In the genomic region with DNA sequence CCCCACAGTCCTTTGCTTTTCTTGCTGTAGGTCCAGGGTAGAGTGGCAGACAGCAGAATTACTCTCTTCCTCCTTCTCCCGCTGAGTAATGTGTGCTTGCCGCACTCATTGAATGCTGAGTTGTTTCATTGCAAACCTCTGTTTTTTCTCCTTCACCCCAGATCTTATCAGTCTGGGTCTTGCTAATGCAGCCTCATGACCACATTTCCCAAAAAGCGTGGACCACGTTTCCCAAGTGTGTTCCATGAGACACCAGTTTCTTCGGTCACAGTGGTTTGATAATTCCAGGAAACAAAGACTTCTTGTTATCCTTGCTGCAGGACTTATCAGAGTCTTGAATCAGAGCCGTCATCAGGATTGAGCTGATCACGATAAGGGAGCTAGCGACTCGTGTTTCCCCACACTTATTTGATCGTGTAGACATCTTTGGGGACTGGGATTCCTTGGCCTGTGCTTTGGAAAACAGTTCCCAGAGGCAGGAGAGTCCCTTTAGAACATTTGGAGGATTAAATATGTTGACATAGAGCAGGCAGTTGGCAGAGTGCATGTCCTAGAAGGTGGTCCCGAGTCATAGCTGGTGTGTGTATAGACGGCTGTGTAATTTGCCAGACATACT, we compare ENCODE assay signal across 6 cellular contexts. TPM values are rescaled to one million over a fixed set of nuclear protein-coding genes. Genes with fewer than 3 reads are reported as not detected.
DNase-seq lines count a peak whose midpoint lies in the region; TF ChIP-seq lines count a peak whose summit lies in the region.
"Had no signal": no experiment of that assay in that cellular context is flagged by ENCODE, and none has a peak within 500 bp of the region (broad histone marks: within the 10 kb centered on the region; RNA-seq: fewer than 3 reads in every experiment).

No MANE protein-coding gene starts in this region.

- H3K27me3 ChIP-seq in mammary epithelial cell (ENCODE audit: insufficient read depth, low read length) (no peaks in the 10 kb centered on the region), prostate gland (replicated peaks; ENCODE audit: insufficient read depth) (no peaks in the 10 kb centered on the region)

- no peak overlapping the region for H3K4me2 ChIP-seq in mammary epithelial cell (ENCODE audit: insufficient read depth, low read depth, low read length)

- CTCF ChIA-PET in mammary epithelial cell (lab: Charles Lee; ENCODE audit: low non-redundant PET): no interaction called here

- in situ Hi-C loops in mammary epithelial cell (cut with MboI; ENCODE audit: low sequenced_read_pairs in 2 of 2): no loop called here

- peaks cover 81% of the 10 kb centered on the region for H3K79me2 ChIP-seq in mammary epithelial cell (ENCODE audit: insufficient read depth, low read length)

- no peaks in the 10 kb centered on the region for H4K20me1 ChIP-seq in mammary epithelial cell (ENCODE audit: insufficient read depth, low read length)

- TF ChIP-seq CTCF in mammary epithelial cell (conservative IDR thresholded peaks at IDR 0.05 in 1 of 2, IDR thresholded peaks at IDR 0.05 in 1 of 2; ENCODE audit: extremely low read depth in 1 of 2, insufficient read depth in 1 of 2, low read depth in 1 of 2, low read length in 2 of 2): no peak
- TF ChIP-seq CTCF in prostate gland (IDR thresholded peaks at IDR 0.05): no peak

- BruUV-seq in mammary epithelial cell (replicated peaks; lab: Mats Ljungman, UMichigan): no TSS peak

- intact Hi-C loops in mammary epithelial cell (cut with micrococcal nuclease): no loop called here
- intact Hi-C loops in prostate gland (cut with DNase I): no loop called here

- H3K4me3 ChIP-seq in mammary epithelial cell (replicated peaks in 1 of 3; ENCODE audit: insufficient read depth in 1 of 3, low read depth in 2 of 3, low read length in 3 of 3) (no peak overlapping the region), prostate gland (no peak overlapping the region)

- TF ChIP-seq POLR2A in prostate gland (IDR thresholded peaks at IDR 0.05): no peak

- dilution Hi-C loops in mammary epithelial cell (cut with HindIII; ENCODE audit: low sequenced_read_pairs): no loop called here

- DNase-seq in RPMI7951 (ENCODE audit: low read depth) (peak; percentile 58), mammary epithelial cell (peak; percentile 69), prostate gland (ENCODE audit: low spot score) (no peak), kidney tubule cell (ENCODE audit: low spot score) (no peak), NCI-H82 (lab: John Stamatoyannopoulos, UW) (no peak)
- DNase-seq: activated T-cell treated with anti-CD3 and anti-CD28 coated beads, Interleukin-2, amount 50 U/mL, for 72 hours had no signal

- H3K36me3 ChIP-seq in mammary epithelial cell (ENCODE audit: insufficient read depth, low read length): peaks cover 26% of the 10 kb centered on the region
- H3K36me3 ChIP-seq in prostate gland: no peaks in the 10 kb centered on the region

- H3K9ac ChIP-seq in mammary epithelial cell (ENCODE audit: insufficient read depth, low read length): no peak overlapping the region

- peaks cover 53% of the 10 kb centered on the region for H3K4me1 ChIP-seq in mammary epithelial cell (ENCODE audit: insufficient read depth, low read length)
- peaks cover 28% of the 10 kb centered on the region for H3K4me1 ChIP-seq in prostate gland (replicated peaks)

- no peaks in the 10 kb centered on the region for H3K9me3 ChIP-seq in mammary epithelial cell (replicated peaks; ENCODE audit: insufficient read depth, low read length)
- no peaks in the 10 kb centered on the region for H3K9me3 ChIP-seq in prostate gland

- H3K27ac ChIP-seq in mammary epithelial cell (ENCODE audit: insufficient read depth, low read depth, low read length): no peak overlapping the region
- H3K27ac ChIP-seq in prostate gland: peak overlapping the region; percentile 61 to 67

- 91% methylated on average over 12 of the region's 12 CpGs for WGBS in mammary epithelial cell (ENCODE audit: low coverage, missing lambda C conversion rate)
- WGBS in prostate gland: 44% methylated on average over 12 of the region's 12 CpGs

- no peak overlapping the region for H2AFZ ChIP-seq in mammary epithelial cell (ENCODE audit: low read depth, low read length)

RNA-seq across cellular contexts. Expression of gene LRRC8A, which starts 4.4 kb away (rescaled TPM):
- 13.9 and 14.1 TPM in 2 replicates for total RNA-seq in RPMI7951 (2014; rRNA removed; shearing (Covaris generic))
- total RNA-seq in mammary epithelial cell (100 to 1,000 TPM; 155 to 206 TPM), prostate gland (10 to 100 TPM; 78.2 to 78.8 TPM)
- polyA plus RNA-seq in mammary epithelial cell: 128 TPM
- polyA minus RNA-seq in mammary epithelial cell: 227 TPM

RNA-seq across cellular contexts. Expression of gene KYAT1, which starts 4.6 kb away (rescaled TPM):
- 8.0 and 9.6 TPM in 2 replicates for total RNA-seq in RPMI7951 (2014; rRNA removed; shearing (Covaris generic))
- total RNA-seq in mammary epithelial cell (10 to 100 TPM; 10.2 to 11.5 TPM), prostate gland (10 to 100 TPM; 13.1 to 24.1 TPM)
- 13.5 TPM for polyA plus RNA-seq in mammary epithelial cell
- polyA minus RNA-seq in mammary epithelial cell: 13.4 TPM

RNA-seq across cellular contexts. Expression of gene PHYHD1, which starts 34.5 kb away (rescaled TPM):
- total RNA-seq in RPMI7951 (2014; rRNA removed; shearing (Covaris generic)): 1.7 and 1.8 TPM in 2 replicates
- 1 to 10 TPM; 2.5 to 4.7 TPM for total RNA-seq in mammary epithelial cell
- polyA plus RNA-seq in mammary epithelial cell: 1.8 TPM
- polyA minus RNA-seq in mammary epithelial cell: 21.9 TPM
- 10 to 100 TPM; 36.4 to 50.9 TPM for total RNA-seq in prostate gland

RNA-seq across cellular contexts. Expression of gene SPOUT1, which starts 56.7 kb away (rescaled TPM):
- 17.1 and 20.4 TPM in 2 replicates for total RNA-seq in RPMI7951 (2014; rRNA removed; shearing (Covaris generic))
- total RNA-seq in mammary epithelial cell (10 to 100 TPM; 26.8 to 44.7 TPM), prostate gland (10 to 100 TPM; 45.8 to 47.5 TPM)
- polyA plus RNA-seq in mammary epithelial cell: 33.3 TPM
- polyA minus RNA-seq in mammary epithelial cell: 17.0 TPM

Comparison
In these comparisons a context has a peak if more than half of its experiments do, and no peak if none do; other contexts are left out.
1. DNase-seq: peak in RPMI7951 (single experiment) and mammary epithelial cell (single experiment); none in prostate gland (single experiment), kidney tubule cell (single experiment) and NCI-H82 (single experiment).
2. RNA of gene PHYHD1, which starts 34.5 kb away (total RNA-seq): 36.4 to 50.9 TPM in prostate gland; 2.5 to 4.7 TPM in mammary epithelial cell and 1.7 to 1.8 TPM in RPMI7951; every median in the first group is over 4 times any median in the second.